Comparison of ENCODE assay signal across 22 cellular contexts in the genomic region with DNA sequence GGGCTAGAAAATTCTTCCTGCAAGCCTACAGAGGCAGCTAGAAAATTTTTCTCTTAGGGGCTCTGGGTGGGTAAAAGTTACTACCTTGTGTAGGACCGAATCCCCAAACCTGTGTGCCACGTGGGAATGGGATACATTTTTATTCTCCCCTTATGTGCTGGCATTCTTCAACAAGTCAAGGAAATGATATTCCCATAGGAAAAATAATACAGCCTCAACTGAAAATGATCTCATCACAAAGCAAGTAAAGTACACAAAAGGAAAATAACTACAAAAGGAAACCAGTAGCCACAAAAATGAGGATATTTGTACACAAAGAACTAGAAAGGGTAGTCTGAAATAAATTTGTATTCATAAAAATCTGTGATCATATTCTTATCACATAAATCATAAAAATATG.
A peak's percentile ranks its signal among the peaks of the same experiment; 100 is the strongest.
DNase-seq lines count a peak whose midpoint lies in the region; ATAC-seq and TF ChIP-seq lines count a peak whose summit lies in the region.
"Had no signal": no experiment of that assay in that cellular context is flagged by ENCODE, and none has a peak within 500 bp of the region (broad histone marks: within the 10 kb centered on the region; RNA-seq: fewer than 3 reads in every experiment).

No MANE protein-coding gene starts in this region.

- intact Hi-C loops in heart left ventricle (cut with DNase I) (no loop called here), Right ventricle myocardium inferior (cut with DNase I) (no loop called here)

- H4K20me1 ChIP-seq in smooth muscle cell (ENCODE audit: low read depth): no peaks in the 10 kb centered on the region

- no peak overlapping the region for H3K23ac ChIP-seq in mesenchymal stem cell (ENCODE audit: low read length in 2 of 2)

- H2BK5ac ChIP-seq in mesenchymal stem cell (ENCODE audit: low read depth, low read length, poor library complexity, severe bottlenecking): no peak overlapping the region

- H4K8ac ChIP-seq in mesenchymal stem cell (ENCODE audit: low read length): no peak overlapping the region

- TF ChIP-seq CTCF in heart left ventricle (IDR thresholded peaks at IDR 0.05): no peak
- TF ChIP-seq CTCF in brain microvascular endothelial cell (IDR thresholded peaks at IDR 0.05; ENCODE audit: low read depth, low read length, missing control alignments): no peak
- TF ChIP-seq CTCF in smooth muscle cell (IDR thresholded peaks at IDR 0.05; ENCODE audit: borderline replicate concordance, insufficient read depth, poor library complexity, severe bottlenecking): no peak

- H3K9ac ChIP-seq in mesenchymal stem cell (ENCODE audit: low read length) (peak overlapping the region; percentile 20), smooth muscle cell (ENCODE audit: low read depth) (no peak overlapping the region)

- H3K14ac ChIP-seq in mesenchymal stem cell (ENCODE audit: low read length in 2 of 2): no peak overlapping the region

- peak in 1 of 4 donors; percentile 23 for ATAC-seq in heart left ventricle
- no peak for ATAC-seq in Right ventricle myocardium inferior
- ATAC-seq: CD8-positive, alpha-beta T cell; K562; Panc1 had no signal

- no peak overlapping the region for H2BK15ac ChIP-seq in mesenchymal stem cell (ENCODE audit: low read depth, poor library complexity, severe bottlenecking)

- no peaks in the 10 kb centered on the region for H3K9me3 ChIP-seq in heart left ventricle
- H3K9me3 ChIP-seq in mesenchymal stem cell (ENCODE audit: control insufficient read depth, low read length): no peaks in the 10 kb centered on the region
- no peaks in the 10 kb centered on the region for H3K9me3 ChIP-seq in smooth muscle cell (replicated peaks; ENCODE audit: low read depth)

- H3K79me1 ChIP-seq in mesenchymal stem cell (replicated peaks; ENCODE audit: low read length, poor library complexity, severe bottlenecking): no peaks in the 10 kb centered on the region

- H2BK12ac ChIP-seq in mesenchymal stem cell (ENCODE audit: low read length in 2 of 2): peak overlapping the region in 1 of 2 experiments; percentile 61

- in situ Hi-C loops in brain microvascular endothelial cell (cut with HindIII; ENCODE audit: low pct_ligation_motif_present, low sequenced_read_pairs) (no loop called here), G401 (cut with HindIII; ENCODE audit: low sequenced_read_pairs) (no loop called here)

- peak overlapping the region in 1 of 2 experiments; percentile 10 for H3K4ac ChIP-seq in mesenchymal stem cell (ENCODE audit: low read depth in 1 of 2, low read length in 2 of 2)

- no peak overlapping the region for H3K4me3 ChIP-seq in heart left ventricle
- H3K4me3 ChIP-seq in brain microvascular endothelial cell (ENCODE audit: low read depth, low read length): no peak overlapping the region
- no peak overlapping the region for H3K4me3 ChIP-seq in mesenchymal stem cell (ENCODE audit: insufficient read depth in 1 of 2, low read depth in 1 of 2, low read length in 2 of 2)
- H3K4me3 ChIP-seq in smooth muscle cell: no peak overlapping the region
- H3K4me3 ChIP-seq: K562 had no signal

- no peaks in the 10 kb centered on the region for H3K79me2 ChIP-seq in smooth muscle cell (ENCODE audit: low read depth)

- peaks cover 0 to 72% (median 13%) of the 10 kb centered on the region in 12 donors for H3K4me1 ChIP-seq in heart left ventricle
- no peaks in the 10 kb centered on the region for H3K4me1 ChIP-seq in mesenchymal stem cell (ENCODE audit: control insufficient read depth, insufficient read depth, low read depth, low read length)
- peaks cover 25% of the 10 kb centered on the region for H3K4me1 ChIP-seq in smooth muscle cell (ENCODE audit: low read depth)

- H3K27ac ChIP-seq in heart left ventricle (peak overlapping the region in 7 of 12 donors; percentile 5 to 61 (median 25)), brain microvascular endothelial cell (peak overlapping the region; percentile 84), mesenchymal stem cell (ENCODE audit: low read length, poor library complexity, severe bottlenecking) (no peak overlapping the region), smooth muscle cell (ENCODE audit: low read depth) (peak overlapping the region; percentile 46)

- H3F3A ChIP-seq in smooth muscle cell (ENCODE audit: low read depth): peaks cover 14% of the 10 kb centered on the region

- H3K27me3 ChIP-seq in heart left ventricle: no peaks in the 10 kb centered on the region
- H3K27me3 ChIP-seq in brain microvascular endothelial cell (replicated peaks): no peaks in the 10 kb centered on the region
- H3K27me3 ChIP-seq in mesenchymal stem cell (ENCODE audit: control insufficient read depth in 1 of 2, insufficient read depth in 1 of 2, low read length in 2 of 2): no peaks in the 10 kb centered on the region
- H3K27me3 ChIP-seq in smooth muscle cell (ENCODE audit: low read depth): no peaks in the 10 kb centered on the region

- 41 to 57% (median 50%) methylated on average over 2 of the region's 2 CpGs for WGBS in heart left ventricle, 4 donors
- WGBS in mesenchymal stem cell: 83% methylated on average over 2 of the region's 2 CpGs
- WGBS in smooth muscle cell (ENCODE audit: low lambda C conversion rate): 88% methylated on average over 2 of the region's 2 CpGs

- no peak overlapping the region for H2BK120ac ChIP-seq in mesenchymal stem cell (ENCODE audit: low read depth, low read length)

- H2AFZ ChIP-seq in mesenchymal stem cell (ENCODE audit: low read depth, low read length) (no peak overlapping the region), smooth muscle cell (ENCODE audit: low read depth) (no peak overlapping the region)

- H3K18ac ChIP-seq in mesenchymal stem cell (ENCODE audit: low read depth in 1 of 2, low read length in 2 of 2): peak overlapping the region in 1 of 2 experiments; percentile 37

- H3K4me2 ChIP-seq in mesenchymal stem cell (ENCODE audit: low read length, poor library complexity, severe bottlenecking): no peak overlapping the region
- H3K4me2 ChIP-seq in smooth muscle cell: no peak overlapping the region

- H3K36me3 ChIP-seq in heart left ventricle: peaks cover 0 to 39% (median 0%) of the 10 kb centered on the region in 9 donors
- H3K36me3 ChIP-seq in brain microvascular endothelial cell (replicated peaks): no peaks in the 10 kb centered on the region
- no peaks in the 10 kb centered on the region for H3K36me3 ChIP-seq in mesenchymal stem cell (ENCODE audit: control insufficient read depth in 1 of 2, insufficient read depth in 2 of 2, low read depth in 1 of 2, low read length in 2 of 2)
- H3K36me3 ChIP-seq in smooth muscle cell (ENCODE audit: low read depth): peaks cover 4% of the 10 kb centered on the region

- H2AK5ac ChIP-seq in mesenchymal stem cell (ENCODE audit: low read length, severe bottlenecking): no peak overlapping the region

- no peak for TF ChIP-seq POLR2A in heart left ventricle (IDR thresholded peaks at IDR 0.05)

- no peak for DNase-seq in heart left ventricle
- no peak for DNase-seq in Right ventricle myocardium inferior (ENCODE audit: missing footprints)
- DNase-seq in brain microvascular endothelial cell: no peak
- no peak for DNase-seq in mesenchymal stem cell
- DNase-seq in smooth muscle cell (lab: John Stamatoyannopoulos, UW; ENCODE audit: unreplicated experiment): no peak
- DNase-seq in G401 (ENCODE audit: low spot score): no peak
- DNase-seq in NCI-H187 (lab: John Stamatoyannopoulos, UW): no peak
- DNase-seq in NCI-H524 treated with DMSO at 0.1 percent for 48 hours (lab: John Stamatoyannopoulos, UW): no peak
- DNase-seq: 8988T; AML-193; C1 segment of cervical spinal cord; CD8-positive, alpha-beta T cell; GDM1; GOT3; MM.1S; NCI-H1048; NCI-H1417 treated with DMSO at 0.1 percent for 48 hours; NCI-H187 treated with DMSO at 0.1 percent for 48 hours; NCI-H2107; NCI-H748 treated with DMSO at 0.1 percent for 48 hours had no signal

- H4K91ac ChIP-seq in mesenchymal stem cell (ENCODE audit: low read length): no peak overlapping the region
